ENCODE assay signal across 12 cellular contexts in genomic region chr10:27794157-27794556, GRCh38. TPM values are rescaled to one million over a fixed set of nuclear protein-coding genes. Genes with fewer than 3 reads are reported as not detected.
A peak's percentile ranks its signal among the peaks of the same experiment; 100 is the strongest.
DNase-seq lines count a peak whose midpoint lies in the region; ATAC-seq and TF ChIP-seq lines count a peak whose summit lies in the region.
"Had no signal": no experiment of that assay in that cellular context is flagged by ENCODE, and none has a peak within 500 bp of the region (broad histone marks: within the 10 kb centered on the region; RNA-seq: fewer than 3 reads in every experiment).

No MANE protein-coding gene starts in this region.

- H3K4me1 ChIP-seq in naive thymus-derived CD4-positive, alpha-beta T cell (ENCODE audit: control insufficient read depth in 2 of 2, insufficient read depth in 2 of 2, low read length in 2 of 2) = no peaks in the 10 kb centered on the region

- intact Hi-C loops in naive thymus-derived CD4-positive, alpha-beta T cell (cut with micrococcal nuclease) = no loop called here

- no peak overlapping the region for H3K4me3 Mint-ChIP-seq in neural crest cell
- H3K4me3 Mint-ChIP-seq in naive thymus-derived CD4-positive, alpha-beta T cell = no peak overlapping the region
- H3K4me3 Mint-ChIP-seq: T-cell had no signal

- no peaks in the 10 kb centered on the region for H3K27me3 ChIP-seq in naive thymus-derived CD4-positive, alpha-beta T cell (ENCODE audit: control insufficient read depth in 2 of 2, insufficient read depth in 2 of 2, low read length in 2 of 2)
- H3K27me3 ChIP-seq: tibial artery had no signal

- no peaks in the 10 kb centered on the region for H3K36me3 Mint-ChIP-seq in neural crest cell (ENCODE audit: low read depth)
- no peaks in the 10 kb centered on the region for H3K36me3 Mint-ChIP-seq in naive thymus-derived CD4-positive, alpha-beta T cell
- H3K36me3 Mint-ChIP-seq: T-cell had no signal

- no peaks in the 10 kb centered on the region for H3K9me3 Mint-ChIP-seq in neural crest cell
- H3K9me3 Mint-ChIP-seq in naive thymus-derived CD4-positive, alpha-beta T cell = peaks cover 0 to 2% (median 0%) of the 10 kb centered on the region in 11 donors
- H3K9me3 Mint-ChIP-seq: T-cell had no signal

- H3K4me1 Mint-ChIP-seq in neural crest cell = no peaks in the 10 kb centered on the region
- H3K4me1 Mint-ChIP-seq in naive thymus-derived CD4-positive, alpha-beta T cell = no peaks in the 10 kb centered on the region
- H3K4me1 Mint-ChIP-seq: T-cell had no signal

- H3K27ac ChIP-seq in naive thymus-derived CD4-positive, alpha-beta T cell (ENCODE audit: low read depth, low read length) = no peak overlapping the region
- H3K27ac ChIP-seq: tibial artery had no signal

- DNase-seq in DMS53 (lab: John Stamatoyannopoulos, UW) = peak; percentile 63
- DNase-seq in DMS53 treated with DMSO at 0.1 percent for 48 hours (lab: John Stamatoyannopoulos, UW; ENCODE audit: unreplicated experiment) = no peak
- no peak for DNase-seq in LNCaP clone FGC (ENCODE audit: low read depth)
- DNase-seq in choroid plexus epithelial cell (ENCODE audit: low read depth) = peak; percentile 11
- DNase-seq in neural crest cell (ENCODE audit: low read depth, low spot score) = no peak
- no peak for DNase-seq in Kasumi-1 (lab: John Stamatoyannopoulos, UW)
- DNase-seq in naive thymus-derived CD4-positive, alpha-beta T cell = no peak
- DNase-seq in stimulated activated CD8-positive, alpha-beta memory T cell treated with anti-CD3 and anti-CD28 coated beads, Interleukin-4, amount 100 ng/mL, for 48 hours = no peak
- DNase-seq: DMS79, T-cell, tibial artery had no signal

- POLR2A ChIA-PET in naive thymus-derived CD4-positive, alpha-beta T cell (lab: Charles Lee) = no interaction called here

- no peak overlapping the region for H3K4me3 ChIP-seq in LNCaP clone FGC (ENCODE audit: low read depth, low read length)
- H3K4me3 ChIP-seq in choroid plexus epithelial cell (ENCODE audit: low read depth, low read length) = no peak overlapping the region
- H3K4me3 ChIP-seq in naive thymus-derived CD4-positive, alpha-beta T cell (ENCODE audit: low read length) = no peak overlapping the region
- H3K4me3 ChIP-seq: tibial artery had no signal

- TF ChIP-seq CTCF in LNCaP clone FGC (IDR thresholded peaks at IDR 0.05; ENCODE audit: control insufficient read depth, extremely low read depth, insufficient read depth) (peak; percentile 43), choroid plexus epithelial cell (conservative IDR thresholded peaks at IDR 0.05; ENCODE audit: low read depth, low read length) (peak; percentile 18), neural crest cell (conservative IDR thresholded peaks at IDR 0.05) (peak; percentile 41)

- no peak for ATAC-seq in naive thymus-derived CD4-positive, alpha-beta T cell
- ATAC-seq: esophagus mucosa, T-cell had no signal

- no peaks in the 10 kb centered on the region for H3K27me3 Mint-ChIP-seq in neural crest cell (ENCODE audit: low read depth)
- peaks cover 16 to 27% (median 25%) of the 10 kb centered on the region in 5 donors for H3K27me3 Mint-ChIP-seq in naive thymus-derived CD4-positive, alpha-beta T cell

- CTCF ChIA-PET in naive thymus-derived CD4-positive, alpha-beta T cell (lab: Charles Lee) = no interaction called here

- H3K9me3 ChIP-seq in naive thymus-derived CD4-positive, alpha-beta T cell (ENCODE audit: control insufficient read depth in 2 of 3, low read length in 3 of 3) = no peaks in the 10 kb centered on the region
- H3K9me3 ChIP-seq: tibial artery had no signal

- no peak overlapping the region for H3K27ac Mint-ChIP-seq in neural crest cell (ENCODE audit: unreplicated experiment)
- no peak overlapping the region for H3K27ac Mint-ChIP-seq in naive thymus-derived CD4-positive, alpha-beta T cell
- H3K27ac Mint-ChIP-seq: T-cell had no signal

- H3K36me3 ChIP-seq in naive thymus-derived CD4-positive, alpha-beta T cell (ENCODE audit: control insufficient read depth in 2 of 3, insufficient read depth in 3 of 3, low read length in 3 of 3) = no peaks in the 10 kb centered on the region
- H3K36me3 ChIP-seq: tibial artery had no signal

RNA-seq across cellular contexts. Expression of gene MKX, which starts 48.5 kb away (rescaled TPM):
- total RNA-seq in neural crest cell = 0.30 TPM in 1 of 2 replicates, not detected in the other
- total RNA-seq in naive thymus-derived CD4-positive, alpha-beta T cell = not detected
- polyA plus RNA-seq in naive thymus-derived CD4-positive, alpha-beta T cell = not detected

Comparison
In these comparisons a context has a peak if more than half of its experiments do, and no peak if none do; other contexts are left out.
1. DNase-seq: peak in DMS53 (single experiment) and choroid plexus epithelial cell (single experiment); none in DMS53 treated with DMSO at 0.1 percent for 48 hours (single experiment), LNCaP clone FGC (single experiment), neural crest cell (single experiment), Kasumi-1 (0 of 2), naive thymus-derived CD4-positive, alpha-beta T cell (0 of 9) and stimulated activated CD8-positive, alpha-beta memory T cell treated with anti-CD3 and anti-CD28 coated beads, Interleukin-4, amount 100 ng/mL, for 48 hours (single experiment).
2. Peak in every context shown above with its lines, with median percentiles within 50 percentile points of each other: CTCF ChIP-seq.